In genomic region chr17:7459961-7460545, GRCh38 we compare ENCODE assay signal across 25 cellular contexts. TPM values are rescaled to one million over a fixed set of nuclear protein-coding genes. Genes with fewer than 3 reads are reported as not detected.
DNase-seq lines count a peak whose midpoint lies in the region; ATAC-seq, FAIRE-seq and TF ChIP-seq lines count a peak whose summit lies in the region.
"Had no signal": no experiment of that assay in that cellular context is flagged by ENCODE, and none has a peak within 500 bp of the region (broad histone marks: within the 10 kb centered on the region; RNA-seq: fewer than 3 reads in every experiment).

No MANE protein-coding gene starts in this region.

- H2AFZ ChIP-seq in K562 (ENCODE audit: low read depth, low read length) (no peak overlapping the region), neural progenitor cell (replicated peaks) (no peak overlapping the region)

- in situ Hi-C loops in K562 (cut with MboI), result no loop called here

- peak overlapping the region; percentile 51 for H3K4me3 Mint-ChIP-seq in neural progenitor cell
- H3K4me3 Mint-ChIP-seq: activated naive CD8-positive, alpha-beta T cell; T-helper 1 cell treated with Interleukin-12 subunit alpha and Interleukin-12 subunit beta and Interleukin-4 antibody, amounts not matched to agents 30 μg/mL and 1 μg/mL, for 36 hours had no signal

- peak overlapping the region in 10 of 11 experiments; percentile 18 to 66 (median 44); a peak in 16 of 22 replicates for H3K27ac ChIP-seq in BLaER1 treated with 17β-estradiol and CSF1 and Interleukin-3, amounts not matched to agents 10 nM and 100 nM
- H3K27ac ChIP-seq in HUES64 (ENCODE audit: low read depth, low read length) (peak overlapping the region; percentile 40), K562 (ENCODE audit: extremely low read depth, low read depth, low read length) (no peak overlapping the region), neural progenitor cell (no peak overlapping the region), testis (no peak overlapping the region), ovary (no peak overlapping the region)
- H3K27ac ChIP-seq: SJSA1, stomach had no signal

- WGBS in HUES64, result 80% methylated on average over 2 of the region's 3 CpGs
- 93% methylated on average over 3 of the region's 3 CpGs for WGBS in K562 (ENCODE audit: insufficient coverage, low coverage, missing lambda C conversion rate)
- WGBS in testis, 2 donors, result 69 to 72% methylated on average over 3 of the region's 3 CpGs
- 67 to 71% (median 71%) methylated on average over 3 of the region's 3 CpGs for WGBS in ovary, 3 donors

- no peak for FAIRE-seq in K562 (lab: Jason Lieb, UNC)
- FAIRE-seq: HepG2 had no signal

- no peaks in the 10 kb centered on the region for H3K27me3 ChIP-seq in BLaER1 treated with 17β-estradiol and CSF1 and Interleukin-3, amounts not matched to agents 10 nM and 100 nM
- no peaks in the 10 kb centered on the region for H3K27me3 ChIP-seq in HUES64 (ENCODE audit: insufficient read depth, low read length)
- no peaks in the 10 kb centered on the region for H3K27me3 ChIP-seq in K562 (ENCODE audit: control insufficient read depth in 2 of 2, insufficient read depth in 2 of 2, low read length in 2 of 2)
- no peaks in the 10 kb centered on the region for H3K27me3 ChIP-seq in neural progenitor cell
- H3K27me3 ChIP-seq in testis, result no peaks in the 10 kb centered on the region
- no peaks in the 10 kb centered on the region for H3K27me3 ChIP-seq in ovary
- H3K27me3 ChIP-seq: SJSA1, stomach had no signal

- DNase-seq in K562 (ENCODE audit: extremely low read depth in 1 of 4, low spot score in 3 of 4) (no peak), neural progenitor cell (ENCODE audit: low spot score) (no peak), testis (no peak), ovary (no peak), GOT3 (lab: John Stamatoyannopoulos, UW) (no peak)
- DNase-seq: activated CD4-positive, alpha-beta T cell treated with anti-CD3 and anti-CD28 coated beads, Interleukin-2, amount 50 U/mL, for 1 hour; CD4-positive, CD25-positive, alpha-beta regulatory T cell; effector CD4-positive, alpha-beta T cell; GDM1; islet precursor cell; mucosa of descending colon; NCI-H1417; NCI-H446 treated with DMSO at 0.1 percent for 48 hours; stomach had no signal

- no peak overlapping the region for H3K4me3 ChIP-seq in BLaER1 treated with 17β-estradiol and CSF1 and Interleukin-3, amounts not matched to agents 10 nM and 100 nM
- no peak overlapping the region for H3K4me3 ChIP-seq in HUES64 (ENCODE audit: low read length)
- H3K4me3 ChIP-seq in K562, result no peak overlapping the region
- H3K4me3 ChIP-seq in neural progenitor cell, result no peak overlapping the region
- no peak overlapping the region for H3K4me3 ChIP-seq in testis
- H3K4me3 ChIP-seq in ovary, result no peak overlapping the region
- H3K4me3 ChIP-seq: mucosa of descending colon, SJSA1, stomach had no signal

- no TSS peak for BruUV-seq in K562 (replicated peaks; lab: Mats Ljungman, UMichigan)

- H3K9me3 Mint-ChIP-seq in neural progenitor cell, result no peaks in the 10 kb centered on the region
- H3K9me3 Mint-ChIP-seq: T-helper 1 cell treated with Interleukin-12 subunit alpha and Interleukin-12 subunit beta and Interleukin-4 antibody, amounts not matched to agents 30 μg/mL and 1 μg/mL, for 36 hours had no signal

- TF ChIP-seq EP300 in K562 (IDR thresholded peaks at IDR 0.05; ENCODE audit: low read length), result no peak
- no peak for TF ChIP-seq EP300 in ovary (IDR thresholded peaks at IDR 0.05)

- H3K4me1 ChIP-seq in BLaER1 treated with 17β-estradiol and CSF1 and Interleukin-3, amounts not matched to agents 10 nM and 100 nM, result peaks cover 13 to 26% (median 20%) of the 10 kb centered on the region in 10 experiments
- peaks cover 7% of the 10 kb centered on the region for H3K4me1 ChIP-seq in HUES64 (ENCODE audit: insufficient read depth, low read length)
- peaks cover 0 to 18% of the 10 kb centered on the region in 2 experiments; a peak in 3 of 5 replicates for H3K4me1 ChIP-seq in K562 (replicated peaks in 1 of 2; ENCODE audit: control insufficient read depth in 2 of 2, insufficient read depth in 2 of 2, low read length in 2 of 2)
- H3K4me1 ChIP-seq in neural progenitor cell, result peaks cover 10% of the 10 kb centered on the region
- no peaks in the 10 kb centered on the region for H3K4me1 ChIP-seq in testis
- H3K4me1 ChIP-seq in ovary (ENCODE audit: insufficient read depth), result peaks cover 2% of the 10 kb centered on the region

- no peak for TF ChIP-seq RAD21 in K562 (CRISPR knock-in tag; conservative IDR thresholded peaks at IDR 0.05 in 1 of 2, IDR thresholded peaks at IDR 0.05 in 1 of 2)

- H3K36me3 Mint-ChIP-seq in neural progenitor cell, result peaks cover 11% of the 10 kb centered on the region
- H3K36me3 Mint-ChIP-seq: activated naive CD8-positive, alpha-beta T cell had no signal

- H3K9me1 ChIP-seq in K562 (ENCODE audit: control insufficient read depth, insufficient read depth, low read length), result no peaks in the 10 kb centered on the region

- TF ChIP-seq CTCF in K562 (IDR thresholded peaks at IDR 0.05 in 2 of 3, conservative IDR thresholded peaks at IDR 0.05 in 1 of 3; ENCODE audit: insufficient read depth in 2 of 3, low read depth in 1 of 3, low read length in 3 of 3) (no peak), neural progenitor cell (IDR thresholded peaks at IDR 0.05) (no peak), testis (IDR thresholded peaks at IDR 0.05) (no peak), ovary (IDR thresholded peaks at IDR 0.05) (no peak)

- peaks cover 25% of the 10 kb centered on the region for H3F3A ChIP-seq in neural progenitor cell (ENCODE audit: low read depth)

- peaks cover 26 to 49% (median 36%) of the 10 kb centered on the region in 11 experiments for H3K36me3 ChIP-seq in BLaER1 treated with 17β-estradiol and CSF1 and Interleukin-3, amounts not matched to agents 10 nM and 100 nM
- 0 out of 2 replicates have a peak, but pooled peaks cover 6% of the 10 kb centered on the region for H3K36me3 ChIP-seq in HUES64 (ENCODE audit: insufficient read depth, low read length)
- peaks cover 24% of the 10 kb centered on the region; the same call in 1 of the 3 replicates for H3K36me3 ChIP-seq in K562 (ENCODE audit: control insufficient read depth, insufficient read depth, low read length)
- H3K36me3 ChIP-seq in neural progenitor cell, result no peaks in the 10 kb centered on the region
- H3K36me3 ChIP-seq in testis (ENCODE audit: low read depth, missing control alignments), result no peaks in the 10 kb centered on the region
- no peaks in the 10 kb centered on the region for H3K36me3 ChIP-seq in ovary

- CTCF ChIA-PET in K562 (lab: Yijun Ruan, JAX; ENCODE audit: low intra/inter-chr PET ratio), result no interaction called here

- no peaks in the 10 kb centered on the region; a peak in 2 of 22 replicates for H4K20me1 ChIP-seq in BLaER1 treated with 17β-estradiol and CSF1 and Interleukin-3, amounts not matched to agents 10 nM and 100 nM
- H4K20me1 ChIP-seq in K562 (replicated peaks; ENCODE audit: control insufficient read depth, insufficient read depth, low read length) (no peaks in the 10 kb centered on the region), neural progenitor cell (ENCODE audit: low read depth) (peaks cover 3% of the 10 kb centered on the region)

- ATAC-seq in K562 (no peak), GM18519 (IDR thresholded peaks at IDR 0.05; ENCODE audit: low FRiP score, unreplicated experiment) (no peak)
- ATAC-seq: esophagus mucosa, HepG2, mucosa of descending colon had no signal

- TF ChIP-seq POLR2A in K562 (conservative IDR thresholded peaks at IDR 0.05) (no peak), testis (IDR thresholded peaks at IDR 0.05) (no peak), ovary (IDR thresholded peaks at IDR 0.05) (no peak)

- no peak overlapping the region for H3K9ac ChIP-seq in BLaER1 treated with 17β-estradiol and CSF1 and Interleukin-3, amounts not matched to agents 10 nM and 100 nM
- no peak overlapping the region for H3K9ac ChIP-seq in HUES64 (ENCODE audit: low read depth, low read length)
- H3K9ac ChIP-seq in K562 (ENCODE audit: insufficient read depth in 1 of 2, low read depth in 2 of 2, low read length in 2 of 2), result no peak overlapping the region
- H3K9ac ChIP-seq in neural progenitor cell, result no peak overlapping the region

- intact Hi-C loops in K562 (cut with micrococcal nuclease), result no loop called here
- intact Hi-C loops in testis (cut with DNase I; ENCODE audit: low total_unique reads), result no loop called here
- intact Hi-C loops in ovary (cut with DNase I), result loop anchor here in 1 of 4 donors (1.0 kb wide), 1 partner anchor 21 kb away; the partner anchor contains the start of gene FGF11

- peaks cover 10% of the 10 kb centered on the region for H3K27me3 Mint-ChIP-seq in neural progenitor cell (ENCODE audit: insufficient read depth, low read depth)
- H3K27me3 Mint-ChIP-seq: activated naive CD8-positive, alpha-beta T cell had no signal

- H3K4me1 Mint-ChIP-seq in neural progenitor cell, result peaks cover 15% of the 10 kb centered on the region

- no peaks in the 10 kb centered on the region for H3K9me3 ChIP-seq in BLaER1 treated with 17β-estradiol and CSF1 and Interleukin-3, amounts not matched to agents 10 nM and 100 nM (replicated peaks in 1 of 11)
- H3K9me3 ChIP-seq in HUES64 (ENCODE audit: insufficient read depth, low read depth, low read length), result no peaks in the 10 kb centered on the region
- H3K9me3 ChIP-seq in K562 (replicated peaks; ENCODE audit: control insufficient read depth, insufficient read depth, low read depth, low read length), result no peaks in the 10 kb centered on the region
- H3K9me3 ChIP-seq in neural progenitor cell (ENCODE audit: low read depth), result no peaks in the 10 kb centered on the region
- H3K9me3 ChIP-seq in testis, result no peaks in the 10 kb centered on the region
- no peaks in the 10 kb centered on the region for H3K9me3 ChIP-seq in ovary
- H3K9me3 ChIP-seq: mucosa of descending colon, SJSA1, stomach had no signal

- H3K27ac Mint-ChIP-seq in neural progenitor cell, result no peak overlapping the region
- H3K27ac Mint-ChIP-seq: activated naive CD8-positive, alpha-beta T cell; CD4-positive, CD25-positive, alpha-beta regulatory T cell; T-helper 1 cell treated with Interleukin-12 subunit alpha and Interleukin-12 subunit beta and Interleukin-4 antibody, amounts not matched to agents 30 μg/mL and 1 μg/mL, for 36 hours had no signal

- no peaks in the 10 kb centered on the region; the same call in 2 of the 3 replicates for H3K79me2 ChIP-seq in K562 (ENCODE audit: control insufficient read depth, insufficient read depth, low read length)
- H3K79me2 ChIP-seq in neural progenitor cell (ENCODE audit: low read depth), result no peaks in the 10 kb centered on the region

- POLR2A ChIA-PET in K562 (lab: Yijun Ruan, JAX), result interaction anchor here (1.4 to 2.1 kb wide), 3 partner anchors 11 to 16 kb away, joined by 6 to 7 read pairs (median 6); no protein-coding TSS in a partner anchor

- H3K4me2 ChIP-seq in BLaER1 treated with 17β-estradiol and CSF1 and Interleukin-3, amounts not matched to agents 10 nM and 100 nM, result peak overlapping the region in 8 of 11 experiments; percentile 10 to 52 (median 28); a peak in 10 of 22 replicates
- H3K4me2 ChIP-seq in K562 (ENCODE audit: insufficient read depth, low read length) (no peak overlapping the region), neural progenitor cell (no peak overlapping the region)

RNA-seq across cellular contexts. Expression of gene CHRNB1, which starts 15.2 kb away (rescaled TPM):
- 6.6 TPM for polyA plus RNA-seq in HUES64 (2013, experiment 1 of 2)
- 9.4 TPM for polyA plus RNA-seq in HUES64 (2013, experiment 2 of 2)
- total RNA-seq in K562 (2011; cell fraction: chromatin; rRNA removed; ENCODE audit: low replicate concordance), result 8.4 and 14.2 TPM in 2 replicates
- total RNA-seq in K562 (2011; cell fraction: nucleolus; rRNA removed), result 9.3 and 9.7 TPM in 2 replicates
- total RNA-seq in K562 (2011; cell fraction: nucleoplasm; rRNA removed), result 10.6 and 13.7 TPM in 2 replicates
- total RNA-seq in K562 (2014; rRNA removed) (4.7 and 5.0 TPM in 2 replicates), K562 (2014; rRNA removed; fragmentation: Illumina TruSeq; extraction: Trizol) (4.8 and 5.1 TPM in 2 replicates), K562 (2015; rRNA removed; fragmentation: Illumina TruSeq; extraction: Trizol) (6.3 and 6.6 TPM in 2 replicates), K562 (2021) (4.5 and 4.9 TPM in 2 replicates), neural progenitor cell (ENCODE audit: low replicate concordance) (7.4 and 7.5 TPM in 2 replicates), testis (1 to 10 TPM; 6.2 to 7.4 TPM), ovary (10 to 100 TPM in 2 of 7 donors, 1 to 10 TPM in 5; 3.2 to 13.5 (median 7.6) TPM)
- polyA plus RNA-seq in K562 (2011; rRNA removed) (7.5 and 7.6 TPM in 2 replicates), K562 (2014; fragmentation: Illumina TruSeq; extraction: Trizol) (11.5 and 12.3 TPM in 2 replicates), K562 (2014; fragmentation: Nextera tagmentation; extraction: Ambion mirVana) (10 to 100 TPM in 1 of 2 experiments, 1 to 10 TPM in 1; 8.2 to 11.3 TPM), K562 (2014; rRNA removed) (6.8 and 7.9 TPM in 2 replicates), testis (ENCODE audit: insufficient read depth, low read depth, low replicate concordance) (6.9 TPM), ovary (1 to 10 TPM; 5.9 to 7.8 TPM)
- 12.9 and 14.1 TPM in 2 replicates for polyA plus RNA-seq in K562 (2011; cell fraction: cytosol; rRNA removed)
- 5.5 and 7.4 TPM in 2 replicates for polyA plus RNA-seq in K562 (2011; cell fraction: nucleus; rRNA removed)
- 10.8 and 11.7 TPM in 2 replicates for polyA plus RNA-seq in K562 (2012)
- polyA minus RNA-seq in K562 (2011; rRNA and poly(A)+ RNA removed), result 3.7 and 4.7 TPM in 2 replicates
- polyA minus RNA-seq in K562 (2011; cell fraction: cytosol; rRNA and poly(A)+ RNA removed), result 2.6 and 2.8 TPM in 2 replicates
- 2.2 and 3.1 TPM in 2 replicates for polyA minus RNA-seq in K562 (2011; cell fraction: nucleus; rRNA and poly(A)+ RNA removed)

RNA-seq across cellular contexts. Expression of gene ZBTB4, which starts 19.4 kb away (rescaled TPM):
- polyA plus RNA-seq in HUES64 (2013, experiment 1 of 2), result 7.1 TPM
- polyA plus RNA-seq in HUES64 (2013, experiment 2 of 2), result 8.7 TPM
- total RNA-seq in K562 (2011; cell fraction: chromatin; rRNA removed; ENCODE audit: low replicate concordance), result 8.1 and 15.0 TPM in 2 replicates
- total RNA-seq in K562 (2011; cell fraction: nucleolus; rRNA removed), result 9.2 and 9.7 TPM in 2 replicates
- 10.6 and 12.8 TPM in 2 replicates for total RNA-seq in K562 (2011; cell fraction: nucleoplasm; rRNA removed)
- total RNA-seq in K562 (2014; rRNA removed) (3.3 and 5.0 TPM in 2 replicates), K562 (2014; rRNA removed; fragmentation: Illumina TruSeq; extraction: Trizol) (2.5 and 2.7 TPM in 2 replicates), K562 (2015; rRNA removed; fragmentation: Illumina TruSeq; extraction: Trizol) (4.0 and 4.2 TPM in 2 replicates), K562 (2021) (6.7 and 6.9 TPM in 2 replicates), neural progenitor cell (ENCODE audit: low replicate concordance) (5.4 and 15.5 TPM in 2 replicates), testis (10 to 100 TPM; 34.0 to 43.4 TPM), ovary (100 to 1,000 TPM in 3 of 7 donors, 10 to 100 TPM in 4; 39.3 to 123 (median 85.5) TPM)
- polyA plus RNA-seq in K562 (2011; rRNA removed) (2.5 and 2.7 TPM in 2 replicates), K562 (2014; fragmentation: Illumina TruSeq; extraction: Trizol) (4.5 and 4.9 TPM in 2 replicates), K562 (2014; fragmentation: Nextera tagmentation; extraction: Ambion mirVana) (1 to 10 TPM in 1 of 2 experiments, under 1 TPM in 1; 0.92 to 1.1 TPM), K562 (2014; rRNA removed) (4.0 and 4.7 TPM in 2 replicates), testis (ENCODE audit: insufficient read depth, low read depth, low replicate concordance) (39.5 TPM), ovary (10 to 100 TPM; 53.8 to 84.5 TPM)
- 2.8 TPM in 2 replicates for polyA plus RNA-seq in K562 (2011; cell fraction: cytosol; rRNA removed)
- polyA plus RNA-seq in K562 (2011; cell fraction: nucleus; rRNA removed), result 9.9 and 13.7 TPM in 2 replicates
- 3.8 and 4.1 TPM in 2 replicates for polyA plus RNA-seq in K562 (2012)
- polyA minus RNA-seq in K562 (2011; rRNA and poly(A)+ RNA removed), result 3.3 and 3.5 TPM in 2 replicates
- 2.0 and 2.7 TPM in 2 replicates for polyA minus RNA-seq in K562 (2011; cell fraction: cytosol; rRNA and poly(A)+ RNA removed)
- polyA minus RNA-seq in K562 (2011; cell fraction: nucleus; rRNA and poly(A)+ RNA removed), result 4.6 and 6.0 TPM in 2 replicates

RNA-seq across cellular contexts. Expression of gene FGF11, which starts 20.7 kb away (rescaled TPM):
- 8.2 TPM for polyA plus RNA-seq in HUES64 (2013, experiment 1 of 2)
- polyA plus RNA-seq in HUES64 (2013, experiment 2 of 2), result 11.3 TPM
- total RNA-seq in K562 (2011; cell fraction: chromatin; rRNA removed; ENCODE audit: low replicate concordance), result 5.6 and 12.1 TPM in 2 replicates
- total RNA-seq in K562 (2011; cell fraction: nucleolus; rRNA removed), result 6.7 and 7.5 TPM in 2 replicates
- 7.7 and 14.8 TPM in 2 replicates for total RNA-seq in K562 (2011; cell fraction: nucleoplasm; rRNA removed)
- total RNA-seq in K562 (2014; rRNA removed) (3.0 and 3.5 TPM in 2 replicates), K562 (2014; rRNA removed; fragmentation: Illumina TruSeq; extraction: Trizol) (2.7 and 3.2 TPM in 2 replicates), K562 (2015; rRNA removed; fragmentation: Illumina TruSeq; extraction: Trizol) (2.2 and 3.3 TPM in 2 replicates), K562 (2021) (4.4 and 5.8 TPM in 2 replicates), neural progenitor cell (ENCODE audit: low replicate concordance) (7.6 and 14.9 TPM in 2 replicates), testis (1 to 10 TPM; 3.2 to 4.2 TPM), ovary (1 to 10 TPM in 2 of 7 donors, under 1 TPM in 5; 0.10 to 4.2 (median 0.61) TPM)
- polyA plus RNA-seq in K562 (2011; rRNA removed) (4.7 and 10.4 TPM in 2 replicates), K562 (2014; fragmentation: Illumina TruSeq; extraction: Trizol) (6.1 and 7.5 TPM in 2 replicates), K562 (2014; fragmentation: Nextera tagmentation; extraction: Ambion mirVana) (1 to 10 TPM; 1.2 to 1.4 TPM), K562 (2014; rRNA removed) (3.2 and 3.4 TPM in 2 replicates), testis (ENCODE audit: insufficient read depth, low read depth, low replicate concordance) (4.6 TPM), ovary (1 to 10 TPM in 1 of 2 donors, under 1 TPM in 1; 0.25 to 5.1 TPM)
- 5.5 and 8.1 TPM in 2 replicates for polyA plus RNA-seq in K562 (2011; cell fraction: cytosol; rRNA removed)
- polyA plus RNA-seq in K562 (2011; cell fraction: nucleus; rRNA removed), result 23.3 and 26.0 TPM in 2 replicates
- 6.5 and 7.3 TPM in 2 replicates for polyA plus RNA-seq in K562 (2012)
- polyA minus RNA-seq in K562 (2011; rRNA and poly(A)+ RNA removed), result 2.2 and 3.4 TPM in 2 replicates
- 1.9 and 3.9 TPM in 2 replicates for polyA minus RNA-seq in K562 (2011; cell fraction: cytosol; rRNA and poly(A)+ RNA removed)
- 2.7 and 5.2 TPM in 2 replicates for polyA minus RNA-seq in K562 (2011; cell fraction: nucleus; rRNA and poly(A)+ RNA removed)
- total RNA-seq: SJSA1 had no signal

RNA-seq across cellular contexts. Expression of gene SLC35G6, which starts 21.2 kb away (rescaled TPM):
- not detected for polyA plus RNA-seq in HUES64 (2013, experiment 1 of 2)
- polyA plus RNA-seq in HUES64 (2013, experiment 2 of 2), result not detected
- not detected in 2 replicates for total RNA-seq in K562 (2011; cell fraction: chromatin; rRNA removed; ENCODE audit: low replicate concordance)
- not detected in 2 replicates for total RNA-seq in K562 (2011; cell fraction: nucleolus; rRNA removed)
- not detected in 2 replicates for total RNA-seq in K562 (2011; cell fraction: nucleoplasm; rRNA removed)
- total RNA-seq in K562 (2014; rRNA removed), result not detected in 2 replicates
- total RNA-seq in K562 (2014; rRNA removed; fragmentation: Illumina TruSeq; extraction: Trizol), result not detected in 2 replicates
- not detected in 2 replicates for total RNA-seq in K562 (2015; rRNA removed; fragmentation: Illumina TruSeq; extraction: Trizol)
- total RNA-seq in K562 (2021), result not detected in 2 replicates
- polyA plus RNA-seq in K562 (2011; rRNA removed), result not detected in 2 replicates
- polyA plus RNA-seq in K562 (2011; cell fraction: cytosol; rRNA removed), result not detected in 2 replicates
- polyA plus RNA-seq in K562 (2011; cell fraction: nucleus; rRNA removed), result not detected in 2 replicates
- 0.14 TPM in 1 of 2 replicates, not detected in the other for polyA plus RNA-seq in K562 (2012)
- polyA plus RNA-seq in K562 (2014; fragmentation: Illumina TruSeq; extraction: Trizol), result not detected in 2 replicates
- not detected for polyA plus RNA-seq in K562 (2014; fragmentation: Nextera tagmentation; extraction: Ambion mirVana)
- polyA plus RNA-seq in K562 (2014; rRNA removed), result not detected in 2 replicates
- polyA minus RNA-seq in K562 (2011; rRNA and poly(A)+ RNA removed), result not detected in 2 replicates
- polyA minus RNA-seq in K562 (2011; cell fraction: cytosol; rRNA and poly(A)+ RNA removed), result not detected in 2 replicates
- polyA minus RNA-seq in K562 (2011; cell fraction: nucleus; rRNA and poly(A)+ RNA removed), result not detected in 2 replicates
- total RNA-seq in neural progenitor cell (ENCODE audit: low replicate concordance), result not detected in 2 replicates
- 1 to 10 TPM; 1.8 to 3.9 TPM for total RNA-seq in testis
- 3.9 TPM for polyA plus RNA-seq in testis (ENCODE audit: insufficient read depth, low read depth, low replicate concordance)
- not detected for total RNA-seq in ovary
- polyA plus RNA-seq in ovary, result not detected
- total RNA-seq: CD4-positive, CD25-positive, alpha-beta regulatory T cell; esophagus mucosa; lower leg skin; mucosa of descending colon; renal cortical epithelial cell; SJSA1; stomach; urinary bladder had no signal
- polyA plus RNA-seq: CD4-positive, CD25-positive, alpha-beta regulatory T cell; HepG2; stomach; urinary bladder had no signal

RNA-seq across cellular contexts. Expression of gene POLR2A, which starts 24.1 kb away (rescaled TPM):
- 68.7 TPM for polyA plus RNA-seq in HUES64 (2013, experiment 1 of 2)
- 73.1 TPM for polyA plus RNA-seq in HUES64 (2013, experiment 2 of 2)
- total RNA-seq in K562 (2011; cell fraction: chromatin; rRNA removed; ENCODE audit: low replicate concordance), result 324 and 608 TPM in 2 replicates
- 252 and 283 TPM in 2 replicates for total RNA-seq in K562 (2011; cell fraction: nucleolus; rRNA removed)
- total RNA-seq in K562 (2011; cell fraction: nucleoplasm; rRNA removed), result 236 and 241 TPM in 2 replicates
- total RNA-seq in K562 (2014; rRNA removed), result 31.7 and 32.1 TPM in 2 replicates
- total RNA-seq in K562 (2014; rRNA removed; fragmentation: Illumina TruSeq; extraction: Trizol), result 9.0 and 12.4 TPM in 2 replicates
- 9.6 and 15.4 TPM in 2 replicates for total RNA-seq in K562 (2015; rRNA removed; fragmentation: Illumina TruSeq; extraction: Trizol)
- 97.6 and 109 TPM in 2 replicates for total RNA-seq in K562 (2021)
- 8.7 and 13.6 TPM in 2 replicates for polyA plus RNA-seq in K562 (2011; rRNA removed)
- 10.8 and 13.4 TPM in 2 replicates for polyA plus RNA-seq in K562 (2011; cell fraction: cytosol; rRNA removed)
- polyA plus RNA-seq in K562 (2011; cell fraction: nucleus; rRNA removed), result 56.5 and 68.4 TPM in 2 replicates
- polyA plus RNA-seq in K562 (2012), result 46.0 and 58.3 TPM in 2 replicates
- polyA plus RNA-seq in K562 (2014; fragmentation: Illumina TruSeq; extraction: Trizol), result 52.5 and 55.6 TPM in 2 replicates
- polyA plus RNA-seq in K562 (2014; fragmentation: Nextera tagmentation; extraction: Ambion mirVana), result 1 to 10 TPM; 1.3 to 1.5 TPM
- polyA plus RNA-seq in K562 (2014; rRNA removed), result 20.9 and 23.9 TPM in 2 replicates
- polyA minus RNA-seq in K562 (2011; rRNA and poly(A)+ RNA removed), result 63.4 and 72.9 TPM in 2 replicates
- polyA minus RNA-seq in K562 (2011; cell fraction: cytosol; rRNA and poly(A)+ RNA removed), result 117 and 140 TPM in 2 replicates
- 66.5 and 98.3 TPM in 2 replicates for polyA minus RNA-seq in K562 (2011; cell fraction: nucleus; rRNA and poly(A)+ RNA removed)
- 32.7 and 51.4 TPM in 2 replicates for total RNA-seq in neural progenitor cell (ENCODE audit: low replicate concordance)
- 100 to 1,000 TPM; 359 to 391 TPM for total RNA-seq in testis
- polyA plus RNA-seq in testis (ENCODE audit: insufficient read depth, low read depth, low replicate concordance), result 175 TPM
- 100 to 1,000 TPM in 2 of 7 donors, 10 to 100 TPM in 5; 39.5 to 110 (median 88.2) TPM for total RNA-seq in ovary
- 10 to 100 TPM; 26.7 to 74.5 TPM for polyA plus RNA-seq in ovary

Comparison
In these comparisons a context has a peak if more than half of its experiments do, and no peak if none do; other contexts are left out.
1. H3K27ac ChIP-seq: peak in BLaER1 treated with 17β-estradiol and CSF1 and Interleukin-3, amounts not matched to agents 10 nM and 100 nM (10 of 11) and HUES64 (single experiment); none in K562 (single experiment), neural progenitor cell (single experiment), testis (0 of 2) and ovary (0 of 2).
2. H3K4me2 ChIP-seq: peak in BLaER1 treated with 17β-estradiol and CSF1 and Interleukin-3, amounts not matched to agents 10 nM and 100 nM (8 of 11); none in K562 (single experiment) and neural progenitor cell (single experiment).